Comparison of ENCODE assay signal across 8 cellular contexts in genomic region chr20:49747707-49748524, GRCh38. TPM values are rescaled to one million over a fixed set of nuclear protein-coding genes. Genes with fewer than 3 reads are reported as not detected.
A peak's percentile ranks its signal among the peaks of the same experiment; 100 is the strongest.
DNase-seq lines count a peak whose midpoint lies in the region; ATAC-seq and TF ChIP-seq lines count a peak whose summit lies in the region.

No MANE protein-coding gene starts in this region.

- peak; percentile 94 to 99 (median 96) for ATAC-seq in right lobe of liver
- no peak for ATAC-seq in HG03025 (IDR thresholded peaks at IDR 0.05; ENCODE audit: low FRiP score, unreplicated experiment)

- H3K27me3 ChIP-seq in MG63 (no peaks in the 10 kb centered on the region), right lobe of liver (no peaks in the 10 kb centered on the region)

- H3K27me3 Mint-ChIP-seq in osteocyte (ENCODE audit: unreplicated experiment) = peaks cover 11% of the 10 kb centered on the region

- 41% methylated on average over 5 of the region's 10 CpGs for WGBS in right lobe of liver (ENCODE audit: insufficient coverage, low coverage, low lambda C conversion rate, missing lambda C conversion rate)

- H3K27ac Mint-ChIP-seq in osteocyte (ENCODE audit: unreplicated experiment) = no peak overlapping the region

- peaks cover 0 to 18% (median 11%) of the 10 kb centered on the region in 4 donors for H3K4me1 ChIP-seq in right lobe of liver

- H3K36me3 Mint-ChIP-seq in osteocyte (ENCODE audit: unreplicated experiment) = no peaks in the 10 kb centered on the region

- DNase-seq in MG63 (peak; percentile 57), choroid plexus epithelial cell (ENCODE audit: low read depth) (peak; percentile 59), right lobe of liver (peak; percentile 89 to 96 (median 91)), superior temporal gyrus (ENCODE audit: extremely low spot score) (peak; percentile 53), osteocyte (ENCODE audit: extremely low spot score, unreplicated experiment) (no peak)
- DNase-seq in stimulated activated CD4-positive, alpha-beta T cell treated with anti-CD3 and anti-CD28 coated beads, Interleukin-4, amount 100 ng/mL, for 1 hour = no peak
- DNase-seq in activated T-cell treated with anti-CD3 and anti-CD28 coated beads, Interleukin-2, amount 50 U/mL, for 1 hour = no peak

- no peaks in the 10 kb centered on the region for H3K9me3 Mint-ChIP-seq in osteocyte (ENCODE audit: unreplicated experiment)

- no peak overlapping the region for H3K4me3 Mint-ChIP-seq in osteocyte (ENCODE audit: unreplicated experiment)

- peak overlapping the region; percentile 58 to 75 (median 66) for H3K27ac ChIP-seq in right lobe of liver

- H3K4me1 Mint-ChIP-seq in osteocyte (ENCODE audit: unreplicated experiment) = no peaks in the 10 kb centered on the region

- TF ChIP-seq CTCF in choroid plexus epithelial cell (conservative IDR thresholded peaks at IDR 0.05; ENCODE audit: low read depth, low read length) (no peak), right lobe of liver (IDR thresholded peaks at IDR 0.05) (no peak), osteocyte (IDR thresholded peaks at IDR 0.05) (no peak)

- no peak overlapping the region for H3K4me3 ChIP-seq in MG63
- no peak overlapping the region for H3K4me3 ChIP-seq in choroid plexus epithelial cell (ENCODE audit: low read depth, low read length)
- no peak overlapping the region for H3K4me3 ChIP-seq in right lobe of liver

- TF ChIP-seq POLR2A in right lobe of liver (IDR thresholded peaks at IDR 0.05) = peak; percentile 41

- H3K9me3 ChIP-seq in MG63 (no peaks in the 10 kb centered on the region), right lobe of liver (no peaks in the 10 kb centered on the region)

- H3K36me3 ChIP-seq in MG63 = no peaks in the 10 kb centered on the region
- H3K36me3 ChIP-seq in right lobe of liver = no peaks in the 10 kb centered on the region

- intact Hi-C loops in right lobe of liver (cut with DNase I) = no loop called here

RNA-seq across cellular contexts. Expression of gene B4GALT5, which starts 34.2 kb away (rescaled TPM):
- total RNA-seq in MG63 (2014; rRNA removed; shearing (Covaris generic); ENCODE audit: low replicate concordance) = 20.3 and 20.4 TPM in 2 replicates
- total RNA-seq in right lobe of liver (10 to 100 TPM in 5 of 6 experiments, 1 to 10 TPM in 1; 9.5 to 32.6 (median 15.5) TPM), osteocyte (45.4 TPM in 2 replicates)

Comparison
In these comparisons a context has a peak if more than half of its experiments do, and no peak if none do; other contexts are left out.
1. DNase-seq: peak in MG63 (single experiment), choroid plexus epithelial cell (single experiment), right lobe of liver (3 of 3) and superior temporal gyrus (single experiment); none in stimulated activated CD4-positive, alpha-beta T cell treated with anti-CD3 and anti-CD28 coated beads, Interleukin-4, amount 100 ng/mL, for 1 hour (single experiment), osteocyte (single experiment) and activated T-cell treated with anti-CD3 and anti-CD28 coated beads, Interleukin-2, amount 50 U/mL, for 1 hour (single experiment).